In the genomic region with DNA sequence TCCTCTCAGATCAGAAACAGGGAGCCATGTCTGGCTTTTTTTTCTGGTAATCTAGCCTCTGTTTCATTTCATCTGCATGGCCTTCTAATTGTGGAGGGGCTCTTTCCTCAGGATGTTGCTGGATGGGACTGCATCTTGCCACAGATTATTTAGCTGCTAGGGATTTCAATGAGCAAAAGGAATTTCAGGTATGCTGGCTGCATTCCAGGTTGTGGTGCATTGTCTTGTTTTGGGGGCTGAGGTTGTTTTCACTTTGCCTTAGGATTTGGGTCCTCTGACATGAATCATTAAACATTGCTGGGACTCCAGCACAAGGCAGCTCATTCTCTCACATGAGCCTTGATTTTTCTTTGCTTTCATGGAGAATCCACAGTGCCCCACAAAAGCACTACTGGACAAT, we compare ENCODE assay signal across 26 cellular contexts.
"Had no signal": no experiment of that assay in that cellular context is flagged by ENCODE, and none has a peak within 500 bp of the region (broad histone marks: within the 10 kb centered on the region; RNA-seq: fewer than 3 reads in every experiment).

No MANE protein-coding gene starts in this region.

- H3K9me3 ChIP-seq: heart right ventricle, left ventricle myocardium inferior, pancreas, prostate gland, spleen, tibial nerve, uterus had no signal

- H3K27ac ChIP-seq: heart right ventricle, hepatocyte, left ventricle myocardium inferior, pancreas, prostate gland, spleen, tibial nerve, uterus had no signal

- H3K4me1 ChIP-seq: heart right ventricle, left ventricle myocardium inferior, pancreas, prostate gland, spleen, tibial nerve, uterus had no signal

- H3K4me2 ChIP-seq: hepatocyte had no signal

- H3K27me3 Mint-ChIP-seq: memory B cell; stimulated activated naive CD8-positive, alpha-beta T cell treated with anti-CD3 and anti-CD28 coated beads, Interleukin-15, amount 100 ng/mL, for 72 hours; type B pancreatic cell had no signal

- H3K27me3 ChIP-seq: heart right ventricle, hepatocyte, pancreas, spleen, tibial nerve, uterus had no signal

- H3K4me3 Mint-ChIP-seq: immature natural killer cell; memory B cell; naive thymus-derived CD8-positive, alpha-beta T cell; nephron; neural crest cell; stimulated activated effector memory CD8-positive, alpha-beta T cell treated with anti-CD3 and anti-CD28 coated beads, Interleukin-12 subunit alpha, Interleukin-12 subunit beta, amount 100 ng/mL, for 72 hours; stimulated activated naive CD8-positive, alpha-beta T cell treated with anti-CD3 and anti-CD28 coated beads, Interleukin-15, amount 100 ng/mL, for 72 hours; type B pancreatic cell had no signal

- H3K36me3 Mint-ChIP-seq: immature natural killer cell; memory B cell; naive thymus-derived CD8-positive, alpha-beta T cell; stimulated activated effector memory CD8-positive, alpha-beta T cell treated with anti-CD3 and anti-CD28 coated beads, Interleukin-12 subunit alpha, Interleukin-12 subunit beta, amount 100 ng/mL, for 72 hours; type B pancreatic cell had no signal

- DNase-seq: heart right ventricle; immature natural killer cell; kidney; left ventricle myocardium inferior; naive thymus-derived CD8-positive, alpha-beta T cell; nucleus accumbens; pancreas; posterior cingulate gyrus; retina; right cardiac atrium; small intestine; spleen; stimulated activated CD4-positive, alpha-beta T cell treated with anti-CD3 and anti-CD28 coated beads, Interleukin-4, amount 100 ng/mL, for 24 hours; stimulated activated naive CD4-positive, alpha-beta T cell; stimulated activated naive CD8-positive, alpha-beta T cell treated with anti-CD3 and anti-CD28 coated beads, Interleukin-15, amount 100 ng/mL, for 72 hours; substantia nigra; uterus had no signal

- H3K4me1 Mint-ChIP-seq: immature natural killer cell; nephron; neural crest cell; stimulated activated effector memory CD8-positive, alpha-beta T cell treated with anti-CD3 and anti-CD28 coated beads, Interleukin-12 subunit alpha, Interleukin-12 subunit beta, amount 100 ng/mL, for 72 hours; stimulated activated naive CD8-positive, alpha-beta T cell treated with anti-CD3 and anti-CD28 coated beads, Interleukin-15, amount 100 ng/mL, for 72 hours had no signal

- H3K36me3 ChIP-seq: heart right ventricle, left ventricle myocardium inferior, pancreas, prostate gland, spleen, tibial nerve, uterus had no signal

- H3K27ac Mint-ChIP-seq: immature natural killer cell; memory B cell; naive thymus-derived CD8-positive, alpha-beta T cell; nephron; stimulated activated effector memory CD8-positive, alpha-beta T cell treated with anti-CD3 and anti-CD28 coated beads, Interleukin-12 subunit alpha, Interleukin-12 subunit beta, amount 100 ng/mL, for 72 hours; stimulated activated naive CD8-positive, alpha-beta T cell treated with anti-CD3 and anti-CD28 coated beads, Interleukin-15, amount 100 ng/mL, for 72 hours; type B pancreatic cell had no signal

- H3K79me2 ChIP-seq: hepatocyte had no signal

- H3K9me3 Mint-ChIP-seq: immature natural killer cell; memory B cell; naive thymus-derived CD8-positive, alpha-beta T cell; nephron; neural crest cell; stimulated activated effector memory CD8-positive, alpha-beta T cell treated with anti-CD3 and anti-CD28 coated beads, Interleukin-12 subunit alpha, Interleukin-12 subunit beta, amount 100 ng/mL, for 72 hours; stimulated activated naive CD8-positive, alpha-beta T cell treated with anti-CD3 and anti-CD28 coated beads, Interleukin-15, amount 100 ng/mL, for 72 hours; type B pancreatic cell had no signal

- ATAC-seq: heart right ventricle; naive thymus-derived CD8-positive, alpha-beta T cell; pancreas; right cardiac atrium; sciatic nerve; stimulated activated effector memory CD8-positive, alpha-beta T cell treated with anti-CD3 and anti-CD28 coated beads, Interleukin-12 subunit alpha, Interleukin-12 subunit beta, amount 100 ng/mL, for 72 hours; stimulated activated naive CD8-positive, alpha-beta T cell treated with anti-CD3 and anti-CD28 coated beads, Interleukin-15, amount 100 ng/mL, for 72 hours had no signal

- H3K4me3 ChIP-seq: heart right ventricle, hepatocyte, left ventricle myocardium inferior, pancreas, prostate gland, spleen, tibial nerve, uterus had no signal

- H2AFZ ChIP-seq: hepatocyte had no signal
